ENCODE assay signal across 8 cellular contexts in the genomic region with DNA sequence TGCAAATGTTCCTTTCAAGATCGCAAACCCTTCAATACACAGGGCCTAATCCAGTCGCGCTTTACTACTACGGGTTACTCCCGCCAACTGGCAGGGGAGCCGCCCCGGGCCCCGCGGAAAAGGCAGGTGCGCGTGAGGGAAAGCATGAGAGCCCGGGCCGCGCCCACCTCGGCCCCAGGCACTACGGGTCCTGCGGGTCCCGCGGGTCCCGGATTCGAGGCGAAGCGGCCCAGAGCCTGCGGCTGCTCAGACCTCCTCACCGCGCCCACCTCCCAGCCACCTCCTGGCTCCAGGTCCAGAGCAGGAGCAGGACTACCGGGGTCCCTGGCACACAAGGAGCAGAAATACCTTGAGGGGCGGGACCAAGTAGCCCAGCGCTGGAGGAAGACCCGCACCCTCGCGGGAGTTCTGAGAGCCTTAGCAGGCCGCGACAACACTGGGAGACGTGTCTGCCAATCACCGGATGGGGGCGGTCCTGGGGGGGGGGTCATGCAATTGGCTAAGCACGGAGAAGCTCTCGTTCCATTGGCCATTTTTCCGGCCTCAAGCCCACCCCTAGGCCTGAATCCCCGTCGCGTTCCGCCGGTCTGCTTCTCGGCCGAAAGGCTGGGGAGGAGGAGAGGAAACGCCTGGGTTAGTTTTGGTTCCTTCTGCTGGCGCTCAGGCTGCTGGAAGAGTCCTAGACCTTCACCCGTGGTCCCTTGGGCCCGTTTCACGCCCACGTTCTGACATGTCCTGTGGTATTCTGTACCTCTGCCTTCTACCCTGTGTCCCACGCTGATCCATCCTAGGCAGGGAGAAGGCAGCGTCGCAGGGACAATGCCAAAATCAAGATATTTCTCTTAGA. TPM values are rescaled to one million over a fixed set of nuclear protein-coding genes. Genes with fewer than 3 reads are reported as not detected.
A peak's percentile ranks its signal among the peaks of the same experiment; 100 is the strongest.
DNase-seq lines count a peak whose midpoint lies in the region; ATAC-seq and TF ChIP-seq lines count a peak whose summit lies in the region.

No MANE protein-coding gene starts in this region.

- CTCF ChIA-PET in GM10248 (lab: Yijun Ruan, JAX), result interaction anchor here (1.0 to 3.8 kb wide), 7 partner anchors 9 to 1512 kb away, joined by 3 to 21 read pairs (median 4); no protein-coding TSS in a partner anchor

- H3K79me2 ChIP-seq in SU-DHL-6 (ENCODE audit: insufficient read depth, low read length), result no peaks in the 10 kb centered on the region

- intact Hi-C loops in heart right ventricle (cut with DNase I), result loop anchor here in 7 of 10 donors (1.0 to 10.0 kb wide), 7 partner anchors 10 to 263 kb away; a partner anchor contains a TSS

- H4K20me1 ChIP-seq in SU-DHL-6 (ENCODE audit: low read depth, low read length), result no peaks in the 10 kb centered on the region

- peak overlapping the region; percentile 74 for H3K27ac Mint-ChIP-seq in type B pancreatic cell

- ATAC-seq in HG02610 (IDR thresholded peaks at IDR 0.05; ENCODE audit: unreplicated experiment) (peak; percentile 94), heart right ventricle (peak; percentile 98 to 100 (median 99))

- H2AFZ ChIP-seq in SU-DHL-6 (ENCODE audit: low read depth, low read length, severe bottlenecking), result peak overlapping the region; percentile 54

- H3K9me3 ChIP-seq in SU-DHL-6 (ENCODE audit: insufficient read depth, low read length) (no peaks in the 10 kb centered on the region), heart right ventricle (no peaks in the 10 kb centered on the region)

- H3K4me1 ChIP-seq in heart right ventricle, result peaks cover 0 to 15% (median 10%) of the 10 kb centered on the region in 9 donors

- H3K36me3 ChIP-seq in SU-DHL-6 (ENCODE audit: low read length) (no peaks in the 10 kb centered on the region), heart right ventricle (peaks cover 0 to 34% (median 0%) of the 10 kb centered on the region in 9 donors)

- H3K27me3 ChIP-seq in SU-DHL-6 (ENCODE audit: low read length) (no peaks in the 10 kb centered on the region), heart right ventricle (no peaks in the 10 kb centered on the region)

- peak overlapping the region; percentile 82 for H3K4me3 Mint-ChIP-seq in type B pancreatic cell

- no peaks in the 10 kb centered on the region for H3K9me2 ChIP-seq in SU-DHL-6 (replicated peaks; ENCODE audit: insufficient read depth, low read length)

- POLR2A ChIA-PET in GM10248 (lab: Yijun Ruan, JAX), result interaction anchor here (0.6 to 4.2 kb wide), 4 partner anchors 9 to 695 kb away, joined by 3 to 51 read pairs (median 5); no protein-coding TSS in a partner anchor

- peaks cover 5% of the 10 kb centered on the region for H3K4me1 Mint-ChIP-seq in type B pancreatic cell (ENCODE audit: unreplicated experiment)

- no peaks in the 10 kb centered on the region for H3K9me3 Mint-ChIP-seq in type B pancreatic cell

- H3F3A ChIP-seq in SU-DHL-6 (ENCODE audit: insufficient read depth), result peaks cover 38% of the 10 kb centered on the region

- TF ChIP-seq CTCF in GM10248 (IDR thresholded peaks at IDR 0.05; ENCODE audit: control extremely low read depth, extremely low read depth, low read depth, missing control alignments) (no peak), SU-DHL-6 (IDR thresholded peaks at IDR 0.05; ENCODE audit: insufficient read depth, low read length, poor library complexity, severe bottlenecking) (no peak), heart right ventricle (IDR thresholded peaks at IDR 0.05) (peak in 1 of 9 donors; percentile 34), type B pancreatic cell (conservative IDR thresholded peaks at IDR 0.05) (no peak)

- WGBS in heart right ventricle, 2 donors, result 1% methylated on average over 56 of the region's 56 CpGs

- DNase-seq in GM10248 (ENCODE audit: extremely low spot score) (peak; percentile 91), NCI-H1105 (lab: John Stamatoyannopoulos, UW) (peak; percentile 73), amniotic epithelial cell (ENCODE audit: low read depth) (peak; percentile 97), heart right ventricle (peak; percentile 91 to 97), pons (ENCODE audit: low spot score) (peak; percentile 97), type B pancreatic cell (ENCODE audit: extremely low spot score, unreplicated experiment) (peak; percentile 90)

- H3K9ac ChIP-seq in SU-DHL-6 (ENCODE audit: low read length), result peak overlapping the region; percentile 61

- H3K4me2 ChIP-seq in SU-DHL-6 (ENCODE audit: low read depth, low read length, poor library complexity, severe bottlenecking), result peak overlapping the region; percentile 66

- peak overlapping the region; percentile 56 for H3K4me3 ChIP-seq in SU-DHL-6 (ENCODE audit: insufficient read depth, low read length, poor library complexity, severe bottlenecking)
- H3K4me3 ChIP-seq in heart right ventricle, result peak overlapping the region; percentile 67 to 96 (median 88)

- peaks cover 6% of the 10 kb centered on the region for H3K36me3 Mint-ChIP-seq in type B pancreatic cell

- H3K27ac ChIP-seq in SU-DHL-6 (ENCODE audit: low read depth, low read length) (peak overlapping the region; percentile 55), heart right ventricle (peak overlapping the region; percentile 63 to 93 (median 84))

- H3K27me3 Mint-ChIP-seq in type B pancreatic cell, result no peaks in the 10 kb centered on the region

RNA-seq across cellular contexts. Expression of a gene that starts 29.0 kb away (rescaled TPM):
- total RNA-seq in heart right ventricle, result 10 to 100 TPM in 1 of 10 donors, 1 to 10 TPM in 9; 1.5 to 10.2 (median 4.1) TPM
- 1 to 10 TPM; 1.3 to 2.6 TPM for polyA plus RNA-seq in heart right ventricle
- total RNA-seq in type B pancreatic cell (ENCODE audit: low replicate concordance), result 1.9 and 3.9 TPM in 2 replicates

Comparison
In these comparisons a context has a peak if more than half of its experiments do, and no peak if none do; other contexts are left out.
1. Peak in every context shown above with its lines: DNase-seq, ATAC-seq, H3K4me3 ChIP-seq and H3K27ac ChIP-seq.